Comparison of ENCODE assay signal across 1 cellular context in the genomic region with DNA sequence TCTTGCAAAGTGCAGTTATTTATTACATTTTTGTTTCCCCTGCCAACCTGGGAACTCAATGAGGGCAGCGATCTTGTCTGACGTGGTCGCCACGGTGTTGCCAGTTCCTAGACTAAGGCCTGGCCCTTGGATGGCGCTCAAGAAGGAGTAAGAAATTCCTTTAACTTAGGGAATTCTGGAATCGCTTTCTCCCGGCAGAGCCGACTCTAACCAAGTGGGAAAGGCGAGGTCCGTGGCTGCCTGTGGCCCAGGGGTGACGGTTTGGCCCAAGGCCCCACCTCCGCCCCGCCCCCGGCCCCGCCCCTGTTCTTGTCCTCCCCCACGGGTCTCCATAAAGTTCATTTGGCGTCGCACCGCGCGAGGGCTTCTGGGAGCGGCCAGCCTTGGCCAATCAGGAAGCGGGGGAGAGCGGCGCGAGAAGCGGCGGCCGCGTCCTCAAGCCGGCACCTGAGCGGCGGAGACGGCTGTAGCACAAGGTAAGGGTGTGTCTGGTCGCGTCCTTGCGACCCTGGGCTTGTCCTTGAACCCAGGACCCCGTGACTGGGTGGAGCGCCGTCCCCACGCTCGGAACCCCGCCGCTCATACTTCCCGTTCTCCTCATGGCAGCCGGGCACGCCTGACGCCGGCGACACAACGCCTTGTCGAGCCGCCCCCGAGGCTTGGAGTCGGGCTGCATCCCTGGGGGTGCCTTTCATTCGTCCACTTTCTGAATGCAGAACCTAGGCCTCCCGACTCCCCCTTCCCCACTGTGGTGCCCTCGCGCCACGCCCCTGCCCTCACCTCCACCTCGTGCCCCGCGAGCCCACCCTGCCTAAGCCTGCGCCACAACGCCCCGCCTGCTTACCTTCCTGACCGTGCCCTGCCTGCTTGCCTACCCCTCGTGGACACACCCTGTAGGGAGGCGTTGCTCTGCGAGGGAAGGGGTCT.
TF ChIP-seq lines count a peak whose summit lies in the region.

A gene (plus strand): TSS at position 394 of the 927 bp plus-strand sequence. CDS start 18,119 bp downstream, outside the sequence.

TF ChIP-seq in K562, 482 proteins besides CTCF, POLR2A, EP300 and RAD21 (continued from another document and continues in another):
- TF ChIP-seq, protein P1, sequence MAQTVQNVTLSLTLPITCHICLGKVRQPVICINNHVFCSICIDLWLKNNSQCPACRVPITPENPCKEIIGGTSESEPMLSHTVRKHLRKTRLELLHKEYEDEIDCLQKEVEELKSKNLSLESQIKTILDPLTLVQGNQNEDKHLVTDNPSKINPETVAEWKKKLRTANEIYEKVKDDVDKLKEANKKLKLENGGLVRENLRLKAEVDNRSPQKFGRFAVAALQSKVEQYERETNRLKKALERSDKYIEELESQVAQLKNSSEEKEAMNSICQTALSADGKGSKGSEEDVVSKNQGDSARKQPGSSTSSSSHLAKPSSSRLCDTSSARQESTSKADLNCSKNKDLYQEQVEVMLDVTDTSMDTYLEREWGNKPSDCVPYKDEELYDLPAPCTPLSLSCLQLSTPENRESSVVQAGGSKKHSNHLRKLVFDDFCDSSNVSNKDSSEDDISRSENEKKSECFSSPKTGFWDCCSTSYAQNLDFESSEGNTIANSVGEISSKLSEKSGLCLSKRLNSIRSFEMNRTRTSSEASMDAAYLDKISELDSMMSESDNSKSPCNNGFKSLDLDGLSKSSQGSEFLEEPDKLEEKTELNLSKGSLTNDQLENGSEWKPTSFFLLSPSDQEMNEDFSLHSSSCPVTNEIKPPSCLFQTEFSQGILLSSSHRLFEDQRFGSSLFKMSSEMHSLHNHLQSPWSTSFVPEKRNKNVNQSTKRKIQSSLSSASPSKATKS (CRISPR knock-in tag; IDR thresholded peaks at IDR 0.05) = no peak
- TF ChIP-seq NFYB (IDR thresholded peaks at IDR 0.05; ENCODE audit: extremely low read depth, insufficient read length) = peak; percentile 93
- TF ChIP-seq, protein P2, sequence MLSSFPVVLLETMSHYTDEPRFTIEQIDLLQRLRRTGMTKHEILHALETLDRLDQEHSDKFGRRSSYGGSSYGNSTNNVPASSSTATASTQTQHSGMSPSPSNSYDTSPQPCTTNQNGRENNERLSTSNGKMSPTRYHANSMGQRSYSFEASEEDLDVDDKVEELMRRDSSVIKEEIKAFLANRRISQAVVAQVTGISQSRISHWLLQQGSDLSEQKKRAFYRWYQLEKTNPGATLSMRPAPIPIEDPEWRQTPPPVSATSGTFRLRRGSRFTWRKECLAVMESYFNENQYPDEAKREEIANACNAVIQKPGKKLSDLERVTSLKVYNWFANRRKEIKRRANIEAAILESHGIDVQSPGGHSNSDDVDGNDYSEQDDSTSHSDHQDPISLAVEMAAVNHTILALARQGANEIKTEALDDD (IDR thresholded peaks at IDR 0.05) = no peak
- TF ChIP-seq, protein P3, sequence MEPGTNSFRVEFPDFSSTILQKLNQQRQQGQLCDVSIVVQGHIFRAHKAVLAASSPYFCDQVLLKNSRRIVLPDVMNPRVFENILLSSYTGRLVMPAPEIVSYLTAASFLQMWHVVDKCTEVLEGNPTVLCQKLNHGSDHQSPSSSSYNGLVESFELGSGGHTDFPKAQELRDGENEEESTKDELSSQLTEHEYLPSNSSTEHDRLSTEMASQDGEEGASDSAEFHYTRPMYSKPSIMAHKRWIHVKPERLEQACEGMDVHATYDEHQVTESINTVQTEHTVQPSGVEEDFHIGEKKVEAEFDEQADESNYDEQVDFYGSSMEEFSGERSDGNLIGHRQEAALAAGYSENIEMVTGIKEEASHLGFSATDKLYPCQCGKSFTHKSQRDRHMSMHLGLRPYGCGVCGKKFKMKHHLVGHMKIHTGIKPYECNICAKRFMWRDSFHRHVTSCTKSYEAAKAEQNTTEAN (CRISPR knock-in tag; IDR thresholded peaks at IDR 0.05) = no peak
- no peak for TF ChIP-seq SREBF2 (CRISPR knock-in tag; IDR thresholded peaks at IDR 0.05)
- TF ChIP-seq, protein P4, sequence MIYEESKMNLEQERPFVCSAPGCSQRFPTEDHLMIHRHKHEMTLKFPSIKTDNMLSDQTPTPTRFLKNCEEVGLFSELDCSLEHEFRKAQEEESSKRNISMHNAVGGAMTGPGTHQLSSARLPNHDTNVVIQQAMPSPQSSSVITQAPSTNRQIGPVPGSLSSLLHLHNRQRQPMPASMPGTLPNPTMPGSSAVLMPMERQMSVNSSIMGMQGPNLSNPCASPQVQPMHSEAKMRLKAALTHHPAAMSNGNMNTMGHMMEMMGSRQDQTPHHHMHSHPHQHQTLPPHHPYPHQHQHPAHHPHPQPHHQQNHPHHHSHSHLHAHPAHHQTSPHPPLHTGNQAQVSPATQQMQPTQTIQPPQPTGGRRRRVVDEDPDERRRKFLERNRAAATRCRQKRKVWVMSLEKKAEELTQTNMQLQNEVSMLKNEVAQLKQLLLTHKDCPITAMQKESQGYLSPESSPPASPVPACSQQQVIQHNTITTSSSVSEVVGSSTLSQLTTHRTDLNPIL (CRISPR knock-in tag; IDR thresholded peaks at IDR 0.05) = no peak
- TF ChIP-seq, protein P5, sequence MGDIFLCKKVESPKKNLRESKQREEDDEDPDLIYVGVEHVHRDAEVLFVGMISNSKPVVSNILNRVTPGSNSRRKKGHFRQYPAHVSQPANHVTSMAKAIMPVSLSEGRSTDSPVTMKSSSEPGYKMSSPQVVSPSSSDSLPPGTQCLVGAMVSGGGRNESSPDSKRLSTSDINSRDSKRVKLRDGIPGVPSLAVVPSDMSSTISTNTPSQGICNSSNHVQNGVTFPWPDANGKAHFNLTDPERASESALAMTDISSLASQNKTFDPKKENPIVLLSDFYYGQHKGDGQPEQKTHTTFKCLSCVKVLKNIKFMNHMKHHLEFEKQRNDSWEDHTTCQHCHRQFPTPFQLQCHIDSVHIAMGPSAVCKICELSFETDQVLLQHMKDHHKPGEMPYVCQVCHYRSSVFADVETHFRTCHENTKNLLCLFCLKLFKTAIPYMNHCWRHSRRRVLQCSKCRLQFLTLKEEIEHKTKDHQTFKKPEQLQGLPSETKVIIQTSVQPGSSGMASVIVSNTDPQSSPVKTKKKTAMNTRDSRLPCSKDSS (IDR thresholded peaks at IDR 0.05; ENCODE audit: low read depth, partially characterized antibody) = no peak
- TF ChIP-seq RHOXF2B (CRISPR knock-in tag; conservative IDR thresholded peaks at IDR 0.05) = no peak
- TF ChIP-seq ZNF408 (CRISPR knock-in tag; IDR thresholded peaks at IDR 0.05; ENCODE audit: low read depth) = no peak
- peak; percentile 91 for TF ChIP-seq POLR2G (IDR thresholded peaks at IDR 0.05; ENCODE audit: low read depth, low read length)
- TF ChIP-seq MEF2D (tag; conservative IDR thresholded peaks at IDR 0.05; ENCODE audit: low read depth) = no peak
- TF ChIP-seq, protein P6, sequence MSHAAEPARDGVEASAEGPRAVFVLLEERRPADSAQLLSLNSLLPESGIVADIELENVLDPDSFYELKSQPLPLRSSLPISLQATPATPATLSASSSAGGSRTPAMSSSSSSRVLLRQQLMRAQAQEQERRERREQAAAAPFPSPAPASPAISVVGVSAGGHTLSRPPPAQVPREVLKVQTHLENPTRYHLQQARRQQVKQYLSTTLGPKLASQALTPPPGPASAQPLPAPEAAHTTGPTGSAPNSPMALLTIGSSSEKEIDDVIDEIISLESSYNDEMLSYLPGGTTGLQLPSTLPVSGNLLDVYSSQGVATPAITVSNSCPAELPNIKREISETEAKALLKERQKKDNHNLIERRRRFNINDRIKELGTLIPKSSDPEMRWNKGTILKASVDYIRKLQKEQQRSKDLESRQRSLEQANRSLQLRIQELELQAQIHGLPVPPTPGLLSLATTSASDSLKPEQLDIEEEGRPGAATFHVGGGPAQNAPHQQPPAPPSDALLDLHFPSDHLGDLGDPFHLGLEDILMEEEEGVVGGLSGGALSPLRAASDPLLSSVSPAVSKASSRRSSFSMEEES (CRISPR knock-in tag; IDR thresholded peaks at IDR 0.05) = no peak
- no peak for TF ChIP-seq CREBBP (IDR thresholded peaks at IDR 0.05; ENCODE audit: low read depth, low read length)
- TF ChIP-seq, protein P7, sequence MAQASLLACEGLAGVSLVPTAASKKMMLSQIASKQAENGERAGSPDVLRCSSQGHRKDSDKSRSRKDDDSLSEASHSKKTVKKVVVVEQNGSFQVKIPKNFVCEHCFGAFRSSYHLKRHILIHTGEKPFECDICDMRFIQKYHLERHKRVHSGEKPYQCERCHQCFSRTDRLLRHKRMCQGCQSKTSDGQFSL (CRISPR knock-in tag; IDR thresholded peaks at IDR 0.05) = no peak
- TF ChIP-seq, protein P7 (tag; IDR thresholded peaks at IDR 0.05) = peak in 1 of 2 experiments; percentile 23; a peak in 1 of 4 replicates
- peak in 2 of 3 experiments; percentile 55 to 70 for TF ChIP-seq YY1 (IDR thresholded peaks at IDR 0.05; ENCODE audit: borderline replicate concordance in 1 of 3, control insufficient read depth in 1 of 3, extremely low read depth in 1 of 3, insufficient read depth in 3 of 3, insufficient read length in 1 of 3, insufficient replicate concordance in 2 of 3, low read depth in 1 of 3, low read length in 2 of 3)
- no peak for TF ChIP-seq NFE2L1 (tag; IDR thresholded peaks at IDR 0.05; ENCODE audit: borderline replicate concordance, low read depth)
- TF ChIP-seq, protein P8, sequence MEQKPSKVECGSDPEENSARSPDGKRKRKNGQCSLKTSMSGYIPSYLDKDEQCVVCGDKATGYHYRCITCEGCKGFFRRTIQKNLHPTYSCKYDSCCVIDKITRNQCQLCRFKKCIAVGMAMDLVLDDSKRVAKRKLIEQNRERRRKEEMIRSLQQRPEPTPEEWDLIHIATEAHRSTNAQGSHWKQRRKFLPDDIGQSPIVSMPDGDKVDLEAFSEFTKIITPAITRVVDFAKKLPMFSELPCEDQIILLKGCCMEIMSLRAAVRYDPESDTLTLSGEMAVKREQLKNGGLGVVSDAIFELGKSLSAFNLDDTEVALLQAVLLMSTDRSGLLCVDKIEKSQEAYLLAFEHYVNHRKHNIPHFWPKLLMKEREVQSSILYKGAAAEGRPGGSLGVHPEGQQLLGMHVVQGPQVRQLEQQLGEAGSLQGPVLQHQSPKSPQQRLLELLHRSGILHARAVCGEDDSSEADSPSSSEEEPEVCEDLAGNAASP (IDR thresholded peaks at IDR 0.05) = no peak
- no peak for TF ChIP-seq NFIX (CRISPR knock-in tag; IDR thresholded peaks at IDR 0.05; ENCODE audit: low read depth)
- TF ChIP-seq EP400 (IDR thresholded peaks at IDR 0.05) = peak; percentile 91
- no peak for TF ChIP-seq LEF1 (IDR thresholded peaks at IDR 0.05)
- peak; percentile 90 for TF ChIP-seq C11orf30 (IDR thresholded peaks at IDR 0.05; ENCODE audit: low read depth)
- TF ChIP-seq, protein P9, sequence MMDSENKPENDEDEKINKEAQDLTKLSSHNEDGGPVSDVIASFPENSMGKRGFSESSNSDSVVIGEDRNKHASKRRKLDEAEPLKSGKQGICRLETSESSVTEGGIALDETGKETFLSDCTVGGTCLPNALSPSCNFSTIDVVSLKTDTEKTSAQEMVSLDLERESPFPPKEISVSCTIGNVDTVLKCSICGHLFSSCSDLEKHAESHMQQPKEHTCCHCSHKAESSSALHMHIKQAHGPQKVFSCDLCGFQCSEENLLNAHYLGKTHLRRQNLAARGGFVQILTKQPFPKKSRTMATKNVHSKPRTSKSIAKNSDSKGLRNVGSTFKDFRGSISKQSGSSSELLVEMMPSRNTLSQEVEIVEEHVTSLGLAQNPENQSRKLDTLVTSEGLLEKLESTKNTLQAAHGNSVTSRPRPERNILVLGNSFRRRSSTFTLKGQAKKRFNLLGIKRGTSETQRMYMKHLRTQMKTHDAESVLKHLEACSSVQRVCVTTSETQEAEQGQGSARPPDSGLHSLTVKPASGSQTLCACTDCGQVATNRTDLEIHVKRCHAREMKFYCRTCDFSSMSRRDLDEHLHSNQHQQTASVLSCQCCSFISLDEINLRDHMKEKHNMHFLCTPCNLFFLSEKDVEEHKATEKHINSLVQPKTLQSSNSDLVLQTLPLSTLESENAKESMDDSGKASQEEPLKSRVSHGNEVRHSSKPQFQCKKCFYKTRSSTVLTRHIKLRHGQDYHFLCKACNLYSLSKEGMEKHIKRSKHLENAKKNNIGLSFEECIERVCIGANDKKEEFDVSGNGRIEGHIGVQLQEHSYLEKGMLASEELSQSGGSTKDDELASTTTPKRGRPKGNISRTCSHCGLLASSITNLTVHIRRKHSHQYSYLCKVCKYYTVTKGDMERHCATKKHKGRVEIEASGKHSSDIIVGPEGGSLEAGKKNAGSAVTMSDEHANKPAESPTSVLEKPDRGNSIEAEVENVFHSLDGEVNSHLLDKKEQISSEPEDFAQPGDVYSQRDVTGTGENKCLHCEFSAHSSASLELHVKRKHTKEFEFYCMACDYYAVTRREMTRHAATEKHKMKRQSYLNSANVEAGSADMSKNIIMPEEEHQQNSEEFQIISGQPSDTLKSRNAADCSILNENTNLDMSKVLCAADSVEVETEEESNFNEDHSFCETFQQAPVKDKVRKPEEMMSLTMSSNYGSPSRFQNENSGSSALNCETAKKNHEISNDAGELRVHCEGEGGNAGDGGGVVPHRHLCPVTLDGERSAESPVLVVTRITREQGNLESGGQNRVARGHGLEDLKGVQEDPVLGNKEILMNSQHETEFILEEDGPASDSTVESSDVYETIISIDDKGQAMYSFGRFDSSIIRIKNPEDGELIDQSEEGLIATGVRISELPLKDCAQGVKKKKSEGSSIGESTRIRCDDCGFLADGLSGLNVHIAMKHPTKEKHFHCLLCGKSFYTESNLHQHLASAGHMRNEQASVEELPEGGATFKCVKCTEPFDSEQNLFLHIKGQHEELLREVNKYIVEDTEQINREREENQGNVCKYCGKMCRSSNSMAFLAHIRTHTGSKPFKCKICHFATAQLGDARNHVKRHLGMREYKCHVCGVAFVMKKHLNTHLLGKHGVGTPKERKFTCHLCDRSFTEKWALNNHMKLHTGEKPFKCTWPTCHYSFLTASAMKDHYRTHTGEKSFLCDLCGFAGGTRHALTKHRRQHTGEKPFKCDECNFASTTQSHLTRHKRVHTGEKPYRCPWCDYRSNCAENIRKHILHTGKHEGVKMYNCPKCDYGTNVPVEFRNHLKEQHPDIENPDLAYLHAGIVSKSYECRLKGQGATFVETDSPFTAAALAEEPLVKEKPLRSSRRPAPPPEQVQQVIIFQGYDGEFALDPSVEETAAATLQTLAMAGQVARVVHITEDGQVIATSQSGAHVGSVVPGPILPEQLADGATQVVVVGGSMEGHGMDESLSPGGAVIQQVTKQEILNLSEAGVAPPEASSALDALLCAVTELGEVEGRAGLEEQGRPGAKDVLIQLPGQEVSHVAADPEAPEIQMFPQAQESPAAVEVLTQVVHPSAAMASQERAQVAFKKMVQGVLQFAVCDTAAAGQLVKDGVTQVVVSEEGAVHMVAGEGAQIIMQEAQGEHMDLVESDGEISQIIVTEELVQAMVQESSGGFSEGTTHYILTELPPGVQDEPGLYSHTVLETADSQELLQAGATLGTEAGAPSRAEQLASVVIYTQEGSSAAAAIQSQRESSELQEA (IDR thresholded peaks at IDR 0.05; ENCODE audit: low read depth) = no peak
- TF ChIP-seq RUNX1 (IDR thresholded peaks at IDR 0.05; ENCODE audit: low read depth) = no peak
- TF ChIP-seq SMAD2 (IDR thresholded peaks at IDR 0.05; ENCODE audit: low read depth, low read length) = no peak
- TF ChIP-seq LCOR (CRISPR knock-in tag; IDR thresholded peaks at IDR 0.05) = no peak
- TF ChIP-seq ZNF354B (CRISPR knock-in tag; IDR thresholded peaks at IDR 0.05) = no peak
- TF ChIP-seq SRSF1 (IDR thresholded peaks at IDR 0.05; ENCODE audit: low read depth, low read length) = no peak
- TF ChIP-seq FOSL1 (tag; conservative IDR thresholded peaks at IDR 0.05) = peak; percentile 30; the same call in 1 of the 2 replicates
- peak; percentile 69 for TF ChIP-seq PCBP1 (IDR thresholded peaks at IDR 0.05; ENCODE audit: low read depth, low read length, poor library complexity, severe bottlenecking)
- no peak; the same call in 1 of the 2 replicates for TF ChIP-seq XRCC5 (IDR thresholded peaks at IDR 0.05; ENCODE audit: low read depth, low read length)
- TF ChIP-seq ARID2 (IDR thresholded peaks at IDR 0.05) = no peak
